In the genomic region with DNA sequence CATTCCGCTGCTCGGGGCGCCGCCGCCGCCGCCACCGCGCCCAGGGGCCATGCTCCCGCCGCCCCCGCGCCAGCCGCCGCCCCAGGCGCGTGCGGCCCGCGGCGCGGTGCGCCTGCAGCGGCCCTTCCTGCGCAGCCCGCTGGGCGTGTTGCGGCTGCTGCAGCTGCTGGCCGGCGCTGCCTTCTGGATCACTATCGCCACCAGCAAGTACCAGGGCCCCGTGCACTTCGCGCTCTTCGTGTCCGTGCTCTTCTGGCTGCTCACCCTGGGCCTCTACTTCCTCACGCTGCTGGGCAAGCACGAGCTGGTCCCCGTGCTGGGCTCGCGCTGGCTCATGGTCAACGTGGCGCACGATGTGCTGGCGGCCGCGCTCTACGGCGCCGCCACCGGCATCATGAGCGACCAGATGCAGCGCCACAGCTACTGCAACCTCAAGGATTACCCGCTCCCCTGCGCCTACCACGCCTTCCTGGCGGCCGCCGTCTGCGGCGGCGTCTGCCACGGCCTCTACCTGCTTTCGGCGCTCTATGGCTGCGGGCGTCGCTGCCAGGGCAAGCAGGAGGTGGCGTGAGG, we compare ENCODE assay signal across 2 cellular contexts.
A peak's percentile ranks its signal among the peaks of the same experiment; 100 is the strongest.
TF ChIP-seq lines count a peak whose summit lies in the region.

No MANE protein-coding gene starts in this region.

TF ChIP-seq in liver, 16 proteins besides CTCF, POLR2A, EP300 and RAD21:
- TF ChIP-seq YY1 (IDR thresholded peaks at IDR 0.05) (peak; percentile 72), RXRA (IDR thresholded peaks at IDR 0.05) (no peak), HNF4A (conservative IDR thresholded peaks at IDR 0.05) (no peak)
- TF ChIP-seq, protein P1, sequence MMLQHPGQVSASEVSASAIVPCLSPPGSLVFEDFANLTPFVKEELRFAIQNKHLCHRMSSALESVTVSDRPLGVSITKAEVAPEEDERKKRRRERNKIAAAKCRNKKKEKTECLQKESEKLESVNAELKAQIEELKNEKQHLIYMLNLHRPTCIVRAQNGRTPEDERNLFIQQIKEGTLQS (IDR thresholded peaks at IDR 0.05) = no peak
- TF ChIP-seq, protein P2, sequence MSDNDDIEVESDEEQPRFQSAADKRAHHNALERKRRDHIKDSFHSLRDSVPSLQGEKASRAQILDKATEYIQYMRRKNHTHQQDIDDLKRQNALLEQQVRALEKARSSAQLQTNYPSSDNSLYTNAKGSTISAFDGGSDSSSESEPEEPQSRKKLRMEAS (IDR thresholded peaks at IDR 0.05) = peak; percentile 89

TF ChIP-seq in HepG2, 621 proteins besides CTCF, POLR2A, EP300 and RAD21:
- TF ChIP-seq JUNB (CRISPR knock-in tag; IDR thresholded peaks at IDR 0.05; ENCODE audit: borderline replicate concordance) (no peak), ZNF713 (CRISPR knock-in tag; IDR thresholded peaks at IDR 0.05) (no peak)
- TF ChIP-seq, protein P3, sequence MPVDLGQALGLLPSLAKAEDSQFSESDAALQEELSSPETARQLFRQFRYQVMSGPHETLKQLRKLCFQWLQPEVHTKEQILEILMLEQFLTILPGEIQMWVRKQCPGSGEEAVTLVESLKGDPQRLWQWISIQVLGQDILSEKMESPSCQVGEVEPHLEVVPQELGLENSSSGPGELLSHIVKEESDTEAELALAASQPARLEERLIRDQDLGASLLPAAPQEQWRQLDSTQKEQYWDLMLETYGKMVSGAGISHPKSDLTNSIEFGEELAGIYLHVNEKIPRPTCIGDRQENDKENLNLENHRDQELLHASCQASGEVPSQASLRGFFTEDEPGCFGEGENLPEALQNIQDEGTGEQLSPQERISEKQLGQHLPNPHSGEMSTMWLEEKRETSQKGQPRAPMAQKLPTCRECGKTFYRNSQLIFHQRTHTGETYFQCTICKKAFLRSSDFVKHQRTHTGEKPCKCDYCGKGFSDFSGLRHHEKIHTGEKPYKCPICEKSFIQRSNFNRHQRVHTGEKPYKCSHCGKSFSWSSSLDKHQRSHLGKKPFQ (CRISPR knock-in tag; IDR thresholded peaks at IDR 0.05; ENCODE audit: insufficient replicate concordance) = no peak
